ENCODE assay signal across 8 cellular contexts in genomic region chr9:97982191-97982718, GRCh38. TPM values are rescaled to one million over a fixed set of nuclear protein-coding genes. Genes with fewer than 3 reads are reported as not detected.
DNase-seq lines count a peak whose midpoint lies in the region; ATAC-seq, FAIRE-seq and TF ChIP-seq lines count a peak whose summit lies in the region.

No MANE protein-coding gene starts in this region.

- intact Hi-C loops in heart left ventricle (cut with DNase I) (loop anchor here in 9 of 10 donors (2.0 to 10.0 kb wide), 10 partner anchors 35 to 350 kb away; partner anchors contain the start of genes TRMO (in 6 of the 9), NANS (in 4 of the 9), TBC1D2 (in 3 of the 9) and NCBP1 (in 2 of the 9)), Right ventricle myocardium superior (cut with DNase I) (loop anchor here (5.0 kb wide), 1 partner anchor 55 kb away; no protein-coding TSS in a partner anchor), GM12878 (cut with micrococcal nuclease; ENCODE audit: unreplicated experiment) (loop anchor here (2.0 kb wide), 2 partner anchors 53 to 59 kb away; partner anchors contain the start of gene TRMO), uterus (cut with DNase I; ENCODE audit: low total_unique reads) (loop anchor here (5.0 kb wide), 1 partner anchor 75 kb away; the partner anchor contains the start of gene NANS)

- peak overlapping the region; percentile 77 for H3K4me2 ChIP-seq in GM12878 (ENCODE audit: control insufficient read depth, insufficient read depth)

- peak overlapping the region; percentile 92 for H2AFZ ChIP-seq in GM12878 (ENCODE audit: control insufficient read depth, low read depth, low read length)

- TF ChIP-seq EP300 in GM12878 (IDR thresholded peaks at IDR 0.05; ENCODE audit: borderline replicate concordance in 1 of 2, control insufficient read depth in 1 of 2, low read depth in 2 of 2, low read length in 2 of 2), result no peak

- RAD21 ChIA-PET in GM12878 (lab: Charles Lee; ENCODE audit: unreplicated experiment), result interaction anchor here (0.7 to 1.8 kb wide), 4 partner anchors 52 to 344 kb away, joined by 3 to 9 read pairs (median 7); partner anchors contain the start of gene TRMO

- H3K4me3 ChIP-seq in heart left ventricle (peak overlapping the region; percentile 70 to 99 (median 96)), GM12878 (peak overlapping the region; percentile 79), uterus (peak overlapping the region; percentile 54 to 64)

- no peaks in the 10 kb centered on the region for H4K20me1 ChIP-seq in GM12878 (ENCODE audit: control insufficient read depth, insufficient read depth)

- TF ChIP-seq POLR2A in heart left ventricle (IDR thresholded peaks at IDR 0.05), result no peak
- no peak for TF ChIP-seq POLR2A in GM12878 (IDR thresholded peaks at IDR 0.05; ENCODE audit: low read depth, low read length)
- no peak for TF ChIP-seq POLR2A in uterus (IDR thresholded peaks at IDR 0.05)

- TF ChIP-seq RAD21 in GM12878 (IDR thresholded peaks at IDR 0.05; ENCODE audit: insufficient read depth, low read depth, low read length), result no peak

- CTCF ChIA-PET in GM12878 (lab: Yijun Ruan, JAX), result interaction anchor here (0.6 to 3.6 kb wide), 9 partner anchors 10 to 275 kb away, joined by 3 to 26 read pairs (median 3); partner anchors contain the start of genes TBC1D2 and TRMO

- no peaks in the 10 kb centered on the region for H3K36me3 ChIP-seq in heart left ventricle
- H3K36me3 ChIP-seq in GM12878 (ENCODE audit: control insufficient read depth in 2 of 2, insufficient read depth in 2 of 2, low read length in 1 of 2), result no peaks in the 10 kb centered on the region
- no peaks in the 10 kb centered on the region for H3K36me3 ChIP-seq in uterus

- peak overlapping the region in 11 of 12 donors; percentile 63 to 99 (median 98) for H3K27ac ChIP-seq in heart left ventricle
- H3K27ac ChIP-seq in GM12878 (ENCODE audit: control insufficient read depth, insufficient read depth), result peak overlapping the region; percentile 99
- H3K27ac ChIP-seq in uterus, result peak overlapping the region; percentile 89 to 96

- SMC1A ChIA-PET in GM12878 (lab: Charles Lee; ENCODE audit: uncharacterized antibody, unreplicated experiment), result interaction anchor here (0.6 to 1.1 kb wide), 9 partner anchors 11 to 397 kb away, joined by 3 to 5 read pairs (median 3); no protein-coding TSS in a partner anchor

- TF ChIP-seq CTCF in heart left ventricle (IDR thresholded peaks at IDR 0.05) (no peak), GM12878 (IDR thresholded peaks at IDR 0.05 in 2 of 3, conservative IDR thresholded peaks at IDR 0.05 in 1 of 3; ENCODE audit: control insufficient read depth in 2 of 3, extremely low read depth in 1 of 3, insufficient read depth in 1 of 3, low read depth in 3 of 3, low read length in 3 of 3) (no peak), uterus (IDR thresholded peaks at IDR 0.05) (no peak), GM13977 (IDR thresholded peaks at IDR 0.05; ENCODE audit: extremely low read depth, insufficient read depth, missing control alignments) (no peak)

- H3K79me2 ChIP-seq in GM12878 (ENCODE audit: control insufficient read depth, insufficient read depth, low read length), result peaks cover 49% of the 10 kb centered on the region

- H3K27me3 ChIP-seq in heart left ventricle (no peaks in the 10 kb centered on the region), GM12878 (replicated peaks in 1 of 2; ENCODE audit: control insufficient read depth in 2 of 2, insufficient read depth in 2 of 2, low read length in 1 of 2) (no peaks in the 10 kb centered on the region), uterus (no peaks in the 10 kb centered on the region)

- in situ Hi-C loops in GM12878 (cut with MboI) (no loop called here), GM13977 (cut with MboI; ENCODE audit: low pct_unique_long_range_greater_than_20kb, low sequenced_read_pairs, unreplicated experiment) (no loop called here)

- H3K9me3 ChIP-seq in heart left ventricle, result no peaks in the 10 kb centered on the region
- no peaks in the 10 kb centered on the region for H3K9me3 ChIP-seq in GM12878 (replicated peaks; ENCODE audit: control insufficient read depth, insufficient read depth, low read length)
- no peaks in the 10 kb centered on the region for H3K9me3 ChIP-seq in uterus

- H3K9ac ChIP-seq in GM12878 (ENCODE audit: control insufficient read depth, insufficient read depth, low read length), result peak overlapping the region; percentile 99

- no peak for ATAC-seq in heart left ventricle
- ATAC-seq in Right ventricle myocardium superior (ENCODE audit: poor library complexity), result no peak
- no peak for ATAC-seq in GM12878

- POLR2A ChIA-PET in GM12878 (lab: Charles Lee), result interaction anchor here (0.6 to 2.0 kb wide), 6 partner anchors 9 to 121 kb away, joined by 3 to 7 read pairs (median 4); partner anchors contain the start of gene NANS

- DNase-seq in heart left ventricle, result no peak
- no peak for DNase-seq in Right ventricle myocardium superior
- no peak for DNase-seq in GM12878 (ENCODE audit: low read depth, low spot score)
- peak; percentile 45 for DNase-seq in medulla oblongata (ENCODE audit: extremely low spot score)
- DNase-seq in uterus, result no peak
- DNase-seq in GM13977 (ENCODE audit: low spot score), result no peak
- no peak for DNase-seq in SHP77 treated with DMSO at 0.1 percent for 48 hours (lab: John Stamatoyannopoulos, UW)
- no peak for DNase-seq in DMS153 treated with DMSO at 0.1 percent for 48 hours (lab: John Stamatoyannopoulos, UW; ENCODE audit: unreplicated experiment)

- FAIRE-seq in GM12878 (lab: Jason Lieb, UNC), result no peak

- BruUV-seq in GM12878 (replicated peaks; lab: Mats Ljungman, UMichigan), result TSS peak; percentile 84

- peaks cover 0 to 50% (median 41%) of the 10 kb centered on the region in 12 donors for H3K4me1 ChIP-seq in heart left ventricle
- peaks cover 15% of the 10 kb centered on the region for H3K4me1 ChIP-seq in GM12878 (ENCODE audit: control insufficient read depth, insufficient read depth, low read length)
- no peaks in the 10 kb centered on the region for H3K4me1 ChIP-seq in uterus

- WGBS in heart left ventricle, 4 donors, result 35 to 40% (median 38%) methylated on average over 16 of the region's 16 CpGs
- 8% methylated on average over 16 of the region's 16 CpGs for WGBS in GM12878 (ENCODE audit: insufficient coverage, insufficient replicate concordance, low lambda C conversion rate, missing lambda C conversion rate)

RNA-seq across cellular contexts. Expression of gene ANP32B, which starts 0.9 kb away (rescaled TPM):
- total RNA-seq in heart left ventricle (10 to 100 TPM; 16.3 to 78.3 (median 45.7) TPM), Right ventricle myocardium superior (47.0 TPM), GM12878 (2014; rRNA removed) (20.4 and 24.5 TPM in 2 replicates), GM12878 (2014; rRNA removed; fragmentation: Illumina TruSeq; extraction: Trizol) (34.4 and 41.8 TPM in 2 replicates), GM12878 (2021) (239 and 244 TPM in 2 replicates), uterus (100 to 1,000 TPM in 1 of 4 donors, 10 to 100 TPM in 2, 1 to 10 TPM in 1; 9.3 to 162 (median 40.4) TPM)
- polyA plus RNA-seq in heart left ventricle (10 to 100 TPM; 58.6 to 66.1 TPM), GM12878 (2011; rRNA removed) (79.8 and 96.4 TPM in 2 replicates), GM12878 (2014; fragmentation: Illumina TruSeq; extraction: Trizol) (419 and 544 TPM in 2 replicates), GM12878 (2014; fragmentation: Nextera tagmentation; extraction: Ambion mirVana) (100 to 1,000 TPM in 1 of 2 experiments, 10 to 100 TPM in 1; 85.9 to 204 TPM), GM12878 (2014; rRNA removed) (138 and 143 TPM in 2 replicates), GM12878 (2016; fragmentation: Nextera tagmentation; extraction: Ambion mirVana) (100 to 1,000 TPM; 272 to 284 TPM)
- total RNA-seq in GM12878 (2013; cell fraction: nucleolus; rRNA removed), result 19.4 and 27.4 TPM in 2 replicates
- polyA plus RNA-seq in GM12878 (2011; ENCODE audit: low read depth), result 190 TPM
- polyA plus RNA-seq in GM12878 (2011; cell fraction: cytosol; rRNA removed), result 27.8 and 36.5 TPM in 2 replicates
- 28.7 and 45.7 TPM in 2 replicates for polyA plus RNA-seq in GM12878 (2011; cell fraction: nucleus; rRNA removed)
- 332 and 355 TPM in 2 replicates for polyA plus RNA-seq in GM12878 (2012)
- polyA minus RNA-seq in GM12878 (2011; rRNA and poly(A)+ RNA removed), result 28.0 and 32.2 TPM in 2 replicates
- 41.0 and 41.8 TPM in 2 replicates for polyA minus RNA-seq in GM12878 (2011; cell fraction: cytosol; rRNA and poly(A)+ RNA removed)
- 16.4 and 40.0 TPM in 2 replicates for polyA minus RNA-seq in GM12878 (2011; cell fraction: nucleus; rRNA and poly(A)+ RNA removed)

RNA-seq across cellular contexts. Expression of gene HEMGN, which starts 44.3 kb away (rescaled TPM):
- under 1 TPM in 2 of 9 donors, not detected in 7; 0.23 to 0.40 TPM for total RNA-seq in heart left ventricle
- polyA plus RNA-seq in heart left ventricle, result not detected
- not detected for total RNA-seq in Right ventricle myocardium superior
- not detected in 2 replicates for total RNA-seq in GM12878 (2013; cell fraction: nucleolus; rRNA removed)
- total RNA-seq in GM12878 (2014; rRNA removed), result 0.05 TPM in 1 of 2 replicates, not detected in the other
- total RNA-seq in GM12878 (2014; rRNA removed; fragmentation: Illumina TruSeq; extraction: Trizol), result 0.09 and 0.14 TPM in 2 replicates
- total RNA-seq in GM12878 (2021), result 0.28 TPM in 1 of 2 replicates, not detected in the other
- polyA plus RNA-seq in GM12878 (2011; ENCODE audit: low read depth), result not detected
- polyA plus RNA-seq in GM12878 (2011; rRNA removed), result 0.04 TPM in 1 of 2 replicates, not detected in the other
- polyA plus RNA-seq in GM12878 (2011; cell fraction: cytosol; rRNA removed), result not detected in 2 replicates
- not detected in 2 replicates for polyA plus RNA-seq in GM12878 (2011; cell fraction: nucleus; rRNA removed)
- not detected in 2 replicates for polyA plus RNA-seq in GM12878 (2012)
- polyA plus RNA-seq in GM12878 (2014; fragmentation: Illumina TruSeq; extraction: Trizol), result 0.09 and 0.10 TPM in 2 replicates
- polyA plus RNA-seq in GM12878 (2014; fragmentation: Nextera tagmentation; extraction: Ambion mirVana), result under 1 TPM; 0.03 to 0.18 TPM
- polyA plus RNA-seq in GM12878 (2014; rRNA removed), result 0.09 TPM in 1 of 2 replicates, not detected in the other
- polyA plus RNA-seq in GM12878 (2016; fragmentation: Nextera tagmentation; extraction: Ambion mirVana), result not detected
- not detected in 2 replicates for polyA minus RNA-seq in GM12878 (2011; rRNA and poly(A)+ RNA removed)
- not detected in 2 replicates for polyA minus RNA-seq in GM12878 (2011; cell fraction: cytosol; rRNA and poly(A)+ RNA removed)
- not detected in 2 replicates for polyA minus RNA-seq in GM12878 (2011; cell fraction: nucleus; rRNA and poly(A)+ RNA removed)
- 1 to 10 TPM in 1 of 4 donors, not detected in 3; 2.7 TPM for total RNA-seq in uterus

RNA-seq across cellular contexts. Expression of gene TRMO, which starts 60.0 kb away (rescaled TPM):
- total RNA-seq in heart left ventricle (10 to 100 TPM in 3 of 9 donors, 1 to 10 TPM in 6; 5.2 to 23.3 (median 8.0) TPM), Right ventricle myocardium superior (5.8 TPM), GM12878 (2014; rRNA removed) (17.8 and 20.3 TPM in 2 replicates), GM12878 (2014; rRNA removed; fragmentation: Illumina TruSeq; extraction: Trizol) (20.9 and 21.0 TPM in 2 replicates), GM12878 (2021) (12.7 and 13.9 TPM in 2 replicates), uterus (10 to 100 TPM; 14.1 to 32.6 (median 19.7) TPM)
- polyA plus RNA-seq in heart left ventricle (1 to 10 TPM; 2.8 to 8.1 TPM), GM12878 (2011; rRNA removed) (19.2 and 23.0 TPM in 2 replicates), GM12878 (2014; fragmentation: Illumina TruSeq; extraction: Trizol) (23.6 and 24.4 TPM in 2 replicates), GM12878 (2014; fragmentation: Nextera tagmentation; extraction: Ambion mirVana) (1 to 10 TPM; 5.8 to 7.7 TPM), GM12878 (2014; rRNA removed) (14.4 and 15.6 TPM in 2 replicates), GM12878 (2016; fragmentation: Nextera tagmentation; extraction: Ambion mirVana) (10 to 100 TPM; 11.9 to 15.0 TPM)
- 18.1 and 20.8 TPM in 2 replicates for total RNA-seq in GM12878 (2013; cell fraction: nucleolus; rRNA removed)
- polyA plus RNA-seq in GM12878 (2011; ENCODE audit: low read depth), result 10.0 TPM
- 11.5 and 13.4 TPM in 2 replicates for polyA plus RNA-seq in GM12878 (2011; cell fraction: cytosol; rRNA removed)
- 15.0 and 15.8 TPM in 2 replicates for polyA plus RNA-seq in GM12878 (2011; cell fraction: nucleus; rRNA removed)
- polyA plus RNA-seq in GM12878 (2012), result 7.7 and 13.3 TPM in 2 replicates
- 12.7 and 26.7 TPM in 2 replicates for polyA minus RNA-seq in GM12878 (2011; rRNA and poly(A)+ RNA removed)
- 2.3 and 7.3 TPM in 2 replicates for polyA minus RNA-seq in GM12878 (2011; cell fraction: cytosol; rRNA and poly(A)+ RNA removed)
- polyA minus RNA-seq in GM12878 (2011; cell fraction: nucleus; rRNA and poly(A)+ RNA removed), result 7.0 and 10.5 TPM in 2 replicates
